ENCODE assay signal across 15 cellular contexts in genomic region chr10:21985541-21985940, GRCh38.
"Had no signal": no experiment of that assay in that cellular context is flagged by ENCODE, and none has a peak within 500 bp of the region (broad histone marks: within the 10 kb centered on the region; RNA-seq: fewer than 3 reads in every experiment).

No MANE protein-coding gene starts in this region.

- H3K4me3 ChIP-seq: dorsolateral prefrontal cortex, lower lobe of right lung, tibial artery, vagina had no signal

- DNase-seq: activated B cell treated with CpG ODN at 0.5 μM for 24 hours; activated CD4-positive, alpha-beta T cell treated with anti-CD3 and anti-CD28 coated beads, Interleukin-2, amount 10 ng/mL, durations not matched to agents 7 days and 5 days; activated naive CD4-positive, alpha-beta T cell treated with anti-CD3 and anti-CD28 coated beads for 36 hours; activated T-cell treated with anti-CD3 and anti-CD28 coated beads for 4 hours; brain microvascular endothelial cell; dorsolateral prefrontal cortex; hypothalamus; lower lobe of right lung; stimulated activated CD4-positive, alpha-beta T cell treated with anti-CD3 and anti-CD28 coated beads, Interleukin-15, amount 100 ng/mL, for 24 hours; tibial artery had no signal

- H3K4me1 Mint-ChIP-seq: activated CD4-positive, alpha-beta T cell treated with anti-CD3 and anti-CD28 coated beads, Interleukin-2, amount 10 ng/mL, durations not matched to agents 7 days and 5 days; activated T-helper 17 cell treated with anti-CD3 and anti-CD28 coated beads, Interleukin-2, amount 50 U/mL, for 72 hours had no signal

- ATAC-seq: activated T-helper 17 cell treated with anti-CD3 and anti-CD28 coated beads, Interleukin-2, amount 50 U/mL, for 72 hours; esophagus mucosa; lower lobe of right lung had no signal

- H3K27me3 Mint-ChIP-seq: activated B cell treated with CpG ODN at 0.5 μM for 24 hours; activated CD4-positive, alpha-beta T cell treated with anti-CD3 and anti-CD28 coated beads, Interleukin-2, amount 10 ng/mL, durations not matched to agents 7 days and 5 days; activated T-helper 17 cell treated with anti-CD3 and anti-CD28 coated beads, Interleukin-2, amount 50 U/mL, for 72 hours had no signal

- H3K27ac Mint-ChIP-seq: activated B cell treated with CpG ODN at 0.5 μM for 24 hours; activated CD4-positive, alpha-beta T cell treated with anti-CD3 and anti-CD28 coated beads, Interleukin-2, amount 10 ng/mL, durations not matched to agents 7 days and 5 days; activated naive CD4-positive, alpha-beta T cell treated with anti-CD3 and anti-CD28 coated beads for 36 hours; activated T-helper 17 cell treated with anti-CD3 and anti-CD28 coated beads, Interleukin-2, amount 50 U/mL, for 72 hours; mesothelial cell of epicardium; T-helper 1 cell treated with Interleukin-12 subunit alpha and Interleukin-12 subunit beta and Interleukin-4 antibody, amounts not matched to agents 30 μg/mL and 1 μg/mL, for 36 hours had no signal

- H3K4me3 Mint-ChIP-seq: activated B cell treated with CpG ODN at 0.5 μM for 24 hours; activated CD4-positive, alpha-beta T cell treated with anti-CD3 and anti-CD28 coated beads, Interleukin-2, amount 10 ng/mL, durations not matched to agents 7 days and 5 days; activated naive CD4-positive, alpha-beta T cell treated with anti-CD3 and anti-CD28 coated beads for 36 hours; activated T-helper 17 cell treated with anti-CD3 and anti-CD28 coated beads, Interleukin-2, amount 50 U/mL, for 72 hours; mesothelial cell of epicardium; T-helper 1 cell treated with Interleukin-12 subunit alpha and Interleukin-12 subunit beta and Interleukin-4 antibody, amounts not matched to agents 30 μg/mL and 1 μg/mL, for 36 hours had no signal

- H3K9me3 ChIP-seq: lower lobe of right lung, vagina had no signal
